Comparison of ENCODE assay signal across 21 cellular contexts in genomic region chr20:10404023-10404628, GRCh38. TPM values are rescaled to one million over a fixed set of nuclear protein-coding genes. Genes with fewer than 3 reads are reported as not detected.
DNase-seq lines count a peak whose midpoint lies in the region; ATAC-seq and TF ChIP-seq lines count a peak whose summit lies in the region.
"Had no signal": no experiment of that assay in that cellular context is flagged by ENCODE, and none has a peak within 500 bp of the region (broad histone marks: within the 10 kb centered on the region; RNA-seq: fewer than 3 reads in every experiment).

No MANE protein-coding gene starts in this region.

- H3K27ac Mint-ChIP-seq in natural killer cell: no peak overlapping the region
- H3K27ac Mint-ChIP-seq: activated naive CD8-positive, alpha-beta T cell treated with anti-CD3 and anti-CD28 coated beads for 36 hours; activated T-helper 1 cell treated with anti-CD3 and anti-CD28 coated beads, Interleukin-12 subunit alpha, Interleukin-12 subunit beta, Interleukin-2, Interleukin-4 antibody, amounts not matched to agents 30 ng/mL and 10 ng/mL and 1 ng/mL, durations not matched to agents 14 hours and 24 hours and 36 hours; T-helper 17 cell had no signal

- H3K36me3 Mint-ChIP-seq in natural killer cell: no peaks in the 10 kb centered on the region

- H3K4me1 Mint-ChIP-seq in natural killer cell: no peaks in the 10 kb centered on the region

- in situ Hi-C loops in KBM-7 (cut with MboI; ENCODE audit: low pct_unique_long_range_greater_than_20kb, low sequenced_read_pairs): no loop called here

- no peaks in the 10 kb centered on the region for H3K27me3 Mint-ChIP-seq in natural killer cell (ENCODE audit: low read depth in 2 of 2)
- H3K27me3 Mint-ChIP-seq: activated naive CD8-positive, alpha-beta T cell treated with anti-CD3 and anti-CD28 coated beads for 36 hours; T-helper 17 cell had no signal

- no peak overlapping the region for H3K4me3 Mint-ChIP-seq in natural killer cell
- H3K4me3 Mint-ChIP-seq: activated naive CD8-positive, alpha-beta T cell treated with anti-CD3 and anti-CD28 coated beads for 36 hours; activated T-helper 1 cell treated with anti-CD3 and anti-CD28 coated beads, Interleukin-12 subunit alpha, Interleukin-12 subunit beta, Interleukin-2, Interleukin-4 antibody, amounts not matched to agents 30 ng/mL and 10 ng/mL and 1 ng/mL, durations not matched to agents 14 hours and 24 hours and 36 hours; T-helper 17 cell had no signal

- peak; percentile 32 for DNase-seq in CD1c-positive myeloid dendritic cell (ENCODE audit: extremely low spot score)
- peak; percentile 19 for DNase-seq in OCI-M1 (lab: John Stamatoyannopoulos, UW)
- DNase-seq in left lobe of liver (ENCODE audit: low spot score): no peak
- DNase-seq in GF-D8 (lab: John Stamatoyannopoulos, UW): no peak
- no peak for DNase-seq in natural killer cell
- DNase-seq in KBM-7: no peak
- DNase-seq: activated CD4-positive, alpha-beta T cell treated with anti-CD3 and anti-CD28 coated beads for 48 hours; activated naive CD8-positive, alpha-beta T cell treated with anti-CD3 and anti-CD28 coated beads for 36 hours; central memory CD4-positive, alpha-beta T cell; heart right ventricle; left cardiac atrium; mesenchymal stem cell; NCI-H1105 treated with DMSO at 0.1 percent for 48 hours; NCI-H2029 treated with DMSO at 0.1 percent for 48 hours; NCI-H446; Peyer's patch; psoas muscle; stimulated activated CD8-positive, alpha-beta memory T cell treated with anti-CD3 and anti-CD28 coated beads, Interleukin-4, amount 100 ng/mL, for 48 hours; T-helper 17 cell had no signal

- ATAC-seq in HG03354 (IDR thresholded peaks at IDR 0.05; ENCODE audit: poor library complexity, severe bottlenecking, unreplicated experiment) (peak; percentile 57), left lobe of liver (peak; percentile 61), natural killer cell (no peak)
- ATAC-seq: left cardiac atrium, psoas muscle, T-helper 17 cell had no signal

- intact Hi-C loops in natural killer cell (cut with micrococcal nuclease): no loop called here

- H3K9me3 Mint-ChIP-seq in natural killer cell: no peaks in the 10 kb centered on the region
- H3K9me3 Mint-ChIP-seq: activated naive CD8-positive, alpha-beta T cell treated with anti-CD3 and anti-CD28 coated beads for 36 hours; activated T-helper 1 cell treated with anti-CD3 and anti-CD28 coated beads, Interleukin-12 subunit alpha, Interleukin-12 subunit beta, Interleukin-2, Interleukin-4 antibody, amounts not matched to agents 30 ng/mL and 10 ng/mL and 1 ng/mL, durations not matched to agents 14 hours and 24 hours and 36 hours had no signal

- no peak for TF ChIP-seq CTCF in natural killer cell (IDR thresholded peaks at IDR 0.05)

RNA-seq across cellular contexts. Expression of gene MKKS, which starts 29.9 kb away (rescaled TPM):
- total RNA-seq in left lobe of liver: 12.1 TPM
- total RNA-seq in natural killer cell: 1 to 10 TPM; 3.5 to 6.2 (median 3.6) TPM

RNA-seq across cellular contexts. Expression of gene SLX4IP, which starts 31.0 kb away (rescaled TPM):
- total RNA-seq in left lobe of liver: 3.0 TPM
- 1 to 10 TPM; 2.9 to 5.5 (median 5.2) TPM for total RNA-seq in natural killer cell

Comparison
In these comparisons a context has a peak if more than half of its experiments do, and no peak if none do; other contexts are left out.
1. DNase-seq: peak in CD1c-positive myeloid dendritic cell (single experiment) and OCI-M1 (single experiment); none in left lobe of liver (single experiment), GF-D8 (single experiment), natural killer cell (single experiment) and KBM-7 (single experiment).
2. ATAC-seq: peak in HG03354 (single experiment) and left lobe of liver (single experiment); none in natural killer cell (0 of 3).